Comparison of ENCODE assay signal across 2 cellular contexts in the genomic region with DNA sequence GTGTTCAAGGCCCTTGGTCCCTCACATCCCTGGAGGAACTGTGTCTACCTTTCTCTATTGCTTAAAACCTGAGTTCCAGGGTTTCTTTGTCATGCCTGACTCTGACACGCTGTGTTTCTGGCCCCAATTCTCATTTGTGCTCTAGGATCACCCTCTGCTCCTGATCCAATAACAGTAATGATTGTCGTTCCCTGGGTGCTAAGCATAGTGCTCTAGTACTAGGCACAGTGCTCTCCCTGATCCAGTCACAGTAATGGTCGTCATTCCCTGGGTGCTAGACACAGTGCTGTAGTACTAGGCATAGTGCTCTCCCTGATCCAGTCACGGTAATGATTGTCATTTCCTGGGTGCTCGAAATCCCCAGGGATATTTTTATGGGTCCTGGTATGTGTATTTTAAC.
TF ChIP-seq lines count a peak whose summit lies in the region.

No MANE protein-coding gene starts in this region.

TF ChIP-seq in A549, 52 proteins besides CTCF, POLR2A, EP300 and RAD21:
- no peak for TF ChIP-seq HOXA7 (CRISPR knock-in tag; IDR thresholded peaks at IDR 0.05)
- TF ChIP-seq BHLHE40 (IDR thresholded peaks at IDR 0.05; ENCODE audit: low read depth, low read length), result no peak
- no peak for TF ChIP-seq PHF8 (IDR thresholded peaks at IDR 0.05; ENCODE audit: borderline replicate concordance, low read depth)
- TF ChIP-seq CEBPB (IDR thresholded peaks at IDR 0.05), result no peak
- TF ChIP-seq ZNF302 (CRISPR knock-in tag; IDR thresholded peaks at IDR 0.05), result no peak
- TF ChIP-seq HDAC2 (IDR thresholded peaks at IDR 0.05), result no peak
- TF ChIP-seq, protein P1, sequence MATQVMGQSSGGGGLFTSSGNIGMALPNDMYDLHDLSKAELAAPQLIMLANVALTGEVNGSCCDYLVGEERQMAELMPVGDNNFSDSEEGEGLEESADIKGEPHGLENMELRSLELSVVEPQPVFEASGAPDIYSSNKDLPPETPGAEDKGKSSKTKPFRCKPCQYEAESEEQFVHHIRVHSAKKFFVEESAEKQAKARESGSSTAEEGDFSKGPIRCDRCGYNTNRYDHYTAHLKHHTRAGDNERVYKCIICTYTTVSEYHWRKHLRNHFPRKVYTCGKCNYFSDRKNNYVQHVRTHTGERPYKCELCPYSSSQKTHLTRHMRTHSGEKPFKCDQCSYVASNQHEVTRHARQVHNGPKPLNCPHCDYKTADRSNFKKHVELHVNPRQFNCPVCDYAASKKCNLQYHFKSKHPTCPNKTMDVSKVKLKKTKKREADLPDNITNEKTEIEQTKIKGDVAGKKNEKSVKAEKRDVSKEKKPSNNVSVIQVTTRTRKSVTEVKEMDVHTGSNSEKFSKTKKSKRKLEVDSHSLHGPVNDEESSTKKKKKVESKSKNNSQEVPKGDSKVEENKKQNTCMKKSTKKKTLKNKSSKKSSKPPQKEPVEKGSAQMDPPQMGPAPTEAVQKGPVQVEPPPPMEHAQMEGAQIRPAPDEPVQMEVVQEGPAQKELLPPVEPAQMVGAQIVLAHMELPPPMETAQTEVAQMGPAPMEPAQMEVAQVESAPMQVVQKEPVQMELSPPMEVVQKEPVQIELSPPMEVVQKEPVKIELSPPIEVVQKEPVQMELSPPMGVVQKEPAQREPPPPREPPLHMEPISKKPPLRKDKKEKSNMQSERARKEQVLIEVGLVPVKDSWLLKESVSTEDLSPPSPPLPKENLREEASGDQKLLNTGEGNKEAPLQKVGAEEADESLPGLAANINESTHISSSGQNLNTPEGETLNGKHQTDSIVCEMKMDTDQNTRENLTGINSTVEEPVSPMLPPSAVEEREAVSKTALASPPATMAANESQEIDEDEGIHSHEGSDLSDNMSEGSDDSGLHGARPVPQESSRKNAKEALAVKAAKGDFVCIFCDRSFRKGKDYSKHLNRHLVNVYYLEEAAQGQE (IDR thresholded peaks at IDR 0.05), result no peak

TF ChIP-seq in H1, 55 proteins besides CTCF, POLR2A, EP300 and RAD21:
- TF ChIP-seq, protein P2, sequence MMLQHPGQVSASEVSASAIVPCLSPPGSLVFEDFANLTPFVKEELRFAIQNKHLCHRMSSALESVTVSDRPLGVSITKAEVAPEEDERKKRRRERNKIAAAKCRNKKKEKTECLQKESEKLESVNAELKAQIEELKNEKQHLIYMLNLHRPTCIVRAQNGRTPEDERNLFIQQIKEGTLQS (IDR thresholded peaks at IDR 0.05; ENCODE audit: insufficient read depth, low read depth, low read length), result no peak
- TF ChIP-seq EGR1 (IDR thresholded peaks at IDR 0.05; ENCODE audit: borderline replicate concordance, low read depth, low read length) (no peak), SAP30 (IDR thresholded peaks at IDR 0.05; ENCODE audit: insufficient read depth, insufficient replicate concordance, low read length) (no peak), SIN3A (conservative IDR thresholded peaks at IDR 0.05 in 1 of 2, IDR thresholded peaks at IDR 0.05 in 1 of 2; ENCODE audit: low read depth in 1 of 2, low read length in 2 of 2) (no peak), JUN (IDR thresholded peaks at IDR 0.05; ENCODE audit: low read depth, low read length) (no peak), SUZ12 (IDR thresholded peaks at IDR 0.05; ENCODE audit: low read length) (no peak), SRF (IDR thresholded peaks at IDR 0.05; ENCODE audit: low read depth, low read length) (no peak)
TF ChIP-seq in H1: peak in this region for 0.
